ENCODE assay signal across 7 cellular contexts in genomic region chr5:55923177-55923872, GRCh38.
A peak's percentile ranks its signal among the peaks of the same experiment; 100 is the strongest.
DNase-seq lines count a peak whose midpoint lies in the region; ATAC-seq and TF ChIP-seq lines count a peak whose summit lies in the region.

No MANE protein-coding gene starts in this region.

- H3K4me1 Mint-ChIP-seq in endodermal cell = peaks cover 8% of the 10 kb centered on the region

- TF ChIP-seq CTCF in endodermal cell (conservative IDR thresholded peaks at IDR 0.05) = no peak

- H3K27me3 ChIP-seq in endodermal cell (ENCODE audit: control insufficient read depth, insufficient read depth, low read length, poor library complexity, severe bottlenecking) = no peaks in the 10 kb centered on the region
- H3K27me3 ChIP-seq in rectal smooth muscle tissue (ENCODE audit: control insufficient read depth, insufficient read depth, low read length) = no peaks in the 10 kb centered on the region

- no peaks in the 10 kb centered on the region for H3K27me3 Mint-ChIP-seq in endodermal cell (ENCODE audit: insufficient read depth)

- H3K9ac ChIP-seq in endodermal cell (ENCODE audit: extremely low read depth, low read length, poor library complexity, severe bottlenecking) = no peak overlapping the region
- H3K9ac ChIP-seq in rectal smooth muscle tissue (ENCODE audit: low read length) = no peak overlapping the region

- no peak overlapping the region for H3K27ac Mint-ChIP-seq in endodermal cell

- H3K27ac ChIP-seq in endodermal cell (ENCODE audit: low read depth, low read length) (no peak overlapping the region), rectal smooth muscle tissue (ENCODE audit: low read depth, low read length) (no peak overlapping the region)

- peaks cover 5% of the 10 kb centered on the region for H3K4me1 ChIP-seq in endodermal cell (ENCODE audit: control insufficient read depth, insufficient read depth, low read length)
- H3K4me1 ChIP-seq in rectal smooth muscle tissue (ENCODE audit: control insufficient read depth, insufficient read depth, low read length) = no peaks in the 10 kb centered on the region

- ATAC-seq in GM19452 (IDR thresholded peaks at IDR 0.05; ENCODE audit: unreplicated experiment) = no peak

- H3K9me3 ChIP-seq in endodermal cell (ENCODE audit: control insufficient read depth, low read length) = no peaks in the 10 kb centered on the region

- 84 to 86% methylated on average over 16 to 18 of the region's 18 CpGs for WGBS in endodermal cell (ENCODE audit: insufficient coverage in 1 of 2, insufficient read length in 1 of 2), 2 experiments

- H3K4me3 ChIP-seq in GM08714 (ENCODE audit: low read length) = peak overlapping the region; percentile 42; the same call in 1 of the 2 replicates
- H3K4me3 ChIP-seq in endodermal cell (ENCODE audit: low read length) = no peak overlapping the region
- H3K4me3 ChIP-seq in rectal smooth muscle tissue (ENCODE audit: low read length) = peak overlapping the region; percentile 53

- H3K9me3 Mint-ChIP-seq in endodermal cell = no peaks in the 10 kb centered on the region

- H3K4me3 Mint-ChIP-seq in endodermal cell = no peak overlapping the region

- DNase-seq in NCI-H748 treated with DMSO at 0.1 percent for 48 hours (lab: John Stamatoyannopoulos, UW) = peak; percentile 10
- peak; percentile 63 for DNase-seq in endodermal cell
- no peak for DNase-seq in putamen (ENCODE audit: low spot score)
- no peak for DNase-seq in NCI-H345 (lab: John Stamatoyannopoulos, UW)

- H3K36me3 ChIP-seq in endodermal cell (ENCODE audit: control insufficient read depth, insufficient read depth, low read length) = no peaks in the 10 kb centered on the region
- H3K36me3 ChIP-seq in rectal smooth muscle tissue (ENCODE audit: control insufficient read depth, insufficient read depth, low read length) = no peaks in the 10 kb centered on the region

- H3K36me3 Mint-ChIP-seq in endodermal cell (ENCODE audit: low read depth) = no peaks in the 10 kb centered on the region

Comparison
In these comparisons a context has a peak if more than half of its experiments do, and no peak if none do; other contexts are left out.
1. DNase-seq: peak in NCI-H748 treated with DMSO at 0.1 percent for 48 hours (single experiment) and endodermal cell (single experiment); none in putamen (single experiment) and NCI-H345 (single experiment).